ENCODE assay signal across 6 cellular contexts in the genomic region with DNA sequence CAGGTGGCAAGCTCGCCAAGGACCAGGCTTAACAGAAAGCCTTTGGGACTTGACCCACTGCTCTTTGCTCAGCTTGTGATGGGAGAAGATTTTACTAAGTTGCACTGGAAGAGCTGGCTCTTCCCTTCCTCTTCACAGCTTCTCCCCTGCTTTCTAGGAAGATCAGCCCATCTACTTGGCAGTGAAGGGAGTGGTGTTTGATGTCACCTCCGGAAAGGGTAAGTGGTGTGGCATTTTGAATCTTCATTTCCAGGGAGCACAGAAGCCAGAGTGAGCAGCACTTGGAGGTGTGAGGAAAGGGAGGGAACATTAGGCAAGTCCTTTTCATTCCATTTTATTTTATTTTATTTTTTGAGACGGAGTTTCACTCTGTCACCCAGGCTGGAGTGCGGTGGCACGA.
"Had no signal": no experiment of that assay in that cellular context is flagged by ENCODE, and none has a peak within 500 bp of the region (broad histone marks: within the 10 kb centered on the region; RNA-seq: fewer than 3 reads in every experiment).

No MANE protein-coding gene starts in this region.

- H3K4me3 ChIP-seq: GM23248, K562 had no signal

- DNase-seq: GM23248, GOT3, H7, HCEC 1CT, IMR-90 had no signal

- H3K27ac ChIP-seq: GM23248 had no signal

- ATAC-seq: K562 had no signal
